ENCODE assay signal across 1 cellular context in genomic region chr10:91711885-91712284, GRCh38.
TF ChIP-seq lines count a peak whose summit lies in the region.

No MANE protein-coding gene starts in this region.

TF ChIP-seq in WTC11, 78 proteins besides CTCF, POLR2A, EP300 and RAD21 (continued from another document):
- no peak for TF ChIP-seq ZBTB43 (CRISPR knock-in tag; IDR thresholded peaks at IDR 0.05)
- no peak for TF ChIP-seq STAT6 (CRISPR knock-in tag; conservative IDR thresholded peaks at IDR 0.05; ENCODE audit: low read depth)
- TF ChIP-seq ZNF232 (CRISPR knock-in tag; IDR thresholded peaks at IDR 0.05): no peak
- TF ChIP-seq ATF3 (CRISPR knock-in tag; conservative IDR thresholded peaks at IDR 0.05): no peak
- TF ChIP-seq ARID4B (CRISPR knock-in tag; IDR thresholded peaks at IDR 0.05; ENCODE audit: borderline replicate concordance): no peak
- no peak for TF ChIP-seq CREM (CRISPR knock-in tag; IDR thresholded peaks at IDR 0.05)
- TF ChIP-seq FOXP4 (CRISPR knock-in tag; IDR thresholded peaks at IDR 0.05): no peak
- no peak for TF ChIP-seq NFYB (CRISPR knock-in tag; conservative IDR thresholded peaks at IDR 0.05; ENCODE audit: low read depth)
